8 cellular contexts compared by ENCODE assay signal in the genomic region with DNA sequence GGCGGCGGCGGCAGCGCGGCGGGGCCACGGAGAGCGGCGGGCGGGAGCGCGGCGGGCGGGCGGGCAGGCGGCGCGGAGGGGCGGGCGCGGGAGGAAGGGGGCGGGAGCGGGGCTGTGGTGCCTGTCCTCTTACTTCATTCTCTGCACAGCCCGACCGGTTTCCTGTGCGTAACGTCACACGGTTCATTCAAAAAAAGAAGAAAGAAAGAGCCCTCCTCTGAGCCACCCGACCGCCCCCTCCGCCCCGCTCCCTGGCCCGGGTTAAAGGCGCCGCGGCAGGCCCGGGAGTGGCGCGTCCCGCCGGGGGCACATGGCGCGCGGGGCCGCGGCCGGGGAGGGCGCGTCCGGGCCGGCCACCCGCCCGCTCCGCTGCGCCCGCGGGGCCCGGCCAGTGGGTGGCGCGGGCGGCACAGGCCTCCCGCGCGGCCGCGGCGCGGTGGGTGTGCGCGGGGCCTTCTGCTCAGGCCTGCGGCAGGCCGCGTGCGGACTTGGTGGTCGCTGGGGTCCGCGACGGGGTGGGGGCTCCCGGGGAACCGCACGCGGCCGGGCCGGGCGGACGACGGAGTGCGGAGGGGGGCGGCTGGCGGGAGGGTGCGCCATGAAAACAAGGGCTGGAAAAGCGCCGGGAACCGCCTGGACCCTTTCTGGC. TPM values are rescaled to one million over a fixed set of nuclear protein-coding genes. Genes with fewer than 3 reads are reported as not detected.
DNase-seq lines count a peak whose midpoint lies in the region; ATAC-seq and TF ChIP-seq lines count a peak whose summit lies in the region.

No MANE protein-coding gene starts in this region.

- intact Hi-C loops in lower lobe of right lung (cut with DNase I) = loop anchor here (10.0 kb wide), 2 partner anchors 185 to 305 kb away; no protein-coding TSS in a partner anchor

- peak overlapping the region; percentile 43 for H3K4me3 ChIP-seq in BE2C (ENCODE audit: low read depth, low read length)
- H3K4me3 ChIP-seq in duodenal mucosa (ENCODE audit: low read depth in 1 of 2, low read length in 2 of 2) = peak overlapping the region; percentile 77 to 89
- H3K4me3 ChIP-seq in lower lobe of right lung = peak overlapping the region; percentile 73

- H3K9ac ChIP-seq in duodenal mucosa (ENCODE audit: low read depth in 1 of 2, low read length in 2 of 2) = peak overlapping the region; percentile 76 to 79

- TF ChIP-seq CTCF in BE2C (IDR thresholded peaks at IDR 0.05; ENCODE audit: low read depth, low read length) (no peak), lower lobe of right lung (IDR thresholded peaks at IDR 0.05) (no peak)

- DNase-seq in BE2C (peak; percentile 72), GM19238 (ENCODE audit: insufficient read length, low spot score) (peak; percentile 83), NCI-H69 (lab: John Stamatoyannopoulos, UW) (peak; percentile 97), lower lobe of right lung (peak; percentile 85)
- DNase-seq in activated CD4-positive, alpha-beta T cell treated with anti-CD3 and anti-CD28 coated beads, Interleukin-2, amount 50 U/mL, for 48 hours = peak; percentile 79 to 82
- peak; percentile 69 to 80 (median 73) for DNase-seq in stimulated activated CD4-positive, alpha-beta T cell treated with anti-CD3 and anti-CD28 coated beads, TNF-alpha, amount 100 ng/mL, for 4 hours (ENCODE audit: low read depth in 3 of 3)

- H3K27me3 ChIP-seq in BE2C (no peaks in the 10 kb centered on the region), duodenal mucosa (ENCODE audit: control insufficient read depth in 1 of 2, insufficient read depth in 2 of 2, low read length in 2 of 2) (no peaks in the 10 kb centered on the region), lower lobe of right lung (ENCODE audit: low read depth) (no peaks in the 10 kb centered on the region)

- peak overlapping the region; percentile 50 for H3K27ac ChIP-seq in duodenal mucosa (ENCODE audit: low read depth, low read length)
- peak overlapping the region; percentile 47 for H3K27ac ChIP-seq in lower lobe of right lung

- ATAC-seq in HG03432 (IDR thresholded peaks at IDR 0.05; ENCODE audit: unreplicated experiment) = peak; percentile 58
- ATAC-seq in lower lobe of right lung = peak; percentile 74 to 83

- no peaks in the 10 kb centered on the region for H3K36me3 ChIP-seq in BE2C
- no peaks in the 10 kb centered on the region for H3K36me3 ChIP-seq in duodenal mucosa (ENCODE audit: control insufficient read depth in 1 of 2, insufficient read depth in 2 of 2, low read length in 2 of 2)
- no peaks in the 10 kb centered on the region for H3K36me3 ChIP-seq in lower lobe of right lung

- H3K4me1 ChIP-seq in BE2C (peaks cover 5% of the 10 kb centered on the region), duodenal mucosa (ENCODE audit: control insufficient read depth in 1 of 2, insufficient read depth in 2 of 2, low read length in 2 of 2) (peaks cover 23 to 27% of the 10 kb centered on the region in 2 donors), lower lobe of right lung (peaks cover 20% of the 10 kb centered on the region)

- no peaks in the 10 kb centered on the region for H3K9me3 ChIP-seq in BE2C
- H3K9me3 ChIP-seq in duodenal mucosa (ENCODE audit: control insufficient read depth in 1 of 2, low read length in 2 of 2) = no peaks in the 10 kb centered on the region
- no peaks in the 10 kb centered on the region for H3K9me3 ChIP-seq in lower lobe of right lung

RNA-seq across cellular contexts. Expression of a gene that starts 0.6 kb away (rescaled TPM):
- 15.4 TPM for polyA plus RNA-seq in BE2C (2012; ENCODE audit: insufficient read depth, insufficient read length, low read depth)
- 11.0 TPM for total RNA-seq in lower lobe of right lung

RNA-seq across cellular contexts. Expression of a gene that starts 46.8 kb away (rescaled TPM):
- 11.0 TPM for polyA plus RNA-seq in BE2C (2012; ENCODE audit: insufficient read depth, insufficient read length, low read depth)
- 68.5 TPM for total RNA-seq in lower lobe of right lung

Comparison
In these comparisons a context has a peak if more than half of its experiments do, and no peak if none do; other contexts are left out.
1. Peak in every context shown above with its lines: DNase-seq, ATAC-seq, H3K4me3 ChIP-seq and H3K27ac ChIP-seq.